ENCODE assay signal across 17 cellular contexts in the genomic region with DNA sequence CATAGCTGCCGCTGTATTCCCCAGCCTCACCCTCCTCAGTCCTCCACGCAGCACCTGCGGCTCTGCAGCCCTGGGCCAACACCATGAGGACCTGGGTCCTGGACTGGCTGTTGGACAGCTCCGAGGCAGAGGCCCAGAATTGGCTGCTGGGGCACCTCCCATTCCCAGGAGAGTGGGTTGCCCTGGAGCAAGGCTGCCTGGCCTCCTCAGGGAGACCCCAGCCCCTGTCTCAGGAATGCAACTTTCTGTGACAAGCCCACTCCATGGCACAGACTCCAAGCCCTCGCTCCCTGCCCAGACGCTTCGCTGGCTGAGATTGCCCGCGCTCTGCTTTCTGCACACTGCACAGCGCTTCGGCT. TPM values are rescaled to one million over a fixed set of nuclear protein-coding genes. Genes with fewer than 3 reads are reported as not detected.
DNase-seq lines count a peak whose midpoint lies in the region; ATAC-seq, FAIRE-seq and TF ChIP-seq lines count a peak whose summit lies in the region.
"Had no signal": no experiment of that assay in that cellular context is flagged by ENCODE, and none has a peak within 500 bp of the region (broad histone marks: within the 10 kb centered on the region; RNA-seq: fewer than 3 reads in every experiment).

No MANE protein-coding gene starts in this region.

- DNase-seq in activated CD8-positive, alpha-beta memory T cell treated with anti-CD3 and anti-CD28 coated beads, Interleukin-2, amount 10 ng/mL, durations not matched to agents 7 days and 5 days: peak; percentile 33
- DNase-seq in activated CD8-positive, alpha-beta memory T cell treated with anti-CD3 and anti-CD28 coated beads, Interleukin-2, amount 50 U/mL, for 4 hours: no peak
- DNase-seq in RWPE2 (ENCODE audit: low spot score) (no peak), esophagus squamous epithelium (lab: John Stamatoyannopoulos, UW) (no peak), posterior vena cava (ENCODE audit: low spot score) (peak; percentile 64), SIG-M5 (lab: John Stamatoyannopoulos, UW) (no peak), GM10248 (ENCODE audit: extremely low spot score) (no peak), kidney (no peak)
- DNase-seq: activated CD4-positive, CD25-positive, alpha-beta regulatory T cell treated with anti-CD3 and anti-CD28 coated beads, Interleukin-2, amount 50 U/mL, for 72 hours; NCI-H2227 treated with DMSO at 0.1 percent for 48 hours had no signal

- CTCF ChIA-PET in activated CD8-positive, alpha-beta memory T cell treated with anti-CD3 and anti-CD28 coated beads, Interleukin-2, amount 10 ng/mL, durations not matched to agents 7 days and 5 days (lab: Charles Lee): no interaction called here
- CTCF ChIA-PET in GM10248 (lab: Yijun Ruan, JAX): interaction anchor here (2.4 kb wide), 1 partner anchor 24 kb away, joined by 6 read pairs; no protein-coding TSS in a partner anchor

- intact Hi-C loops in esophagus squamous epithelium (cut with DNase I): no loop called here
- intact Hi-C loops in posterior vena cava (cut with DNase I): no loop called here
- intact Hi-C loops in kidney (cut with DNase I): no loop called here

- H3K4me1 Mint-ChIP-seq in activated CD8-positive, alpha-beta memory T cell treated with anti-CD3 and anti-CD28 coated beads, Interleukin-2, amount 10 ng/mL, durations not matched to agents 7 days and 5 days: no peaks in the 10 kb centered on the region

- no peak overlapping the region for H3K27ac Mint-ChIP-seq in activated CD8-positive, alpha-beta memory T cell treated with anti-CD3 and anti-CD28 coated beads, Interleukin-2, amount 10 ng/mL, durations not matched to agents 7 days and 5 days
- H3K27ac Mint-ChIP-seq: activated T-helper 2 cell treated with anti-CD3 and anti-CD28 coated beads, Interferon-gamma antibody, Interleukin-2, Interleukin-4, amounts not matched to agents 10 μg/mL and 5 μg/mL and 100 μg/mL, durations not matched to agents 14 hours and 24 hours and 36 hours; stimulated activated naive CD8-positive, alpha-beta T cell treated with anti-CD3 and anti-CD28 coated beads, Interleukin-15, Interleukin-2, amounts not matched to agents 100 ng/mL and 50 ng/mL, for 24 hours had no signal

- FAIRE-seq in kidney (lab: Jason Lieb, UNC): no peak
- FAIRE-seq: D721Med had no signal

- H3K4me3 ChIP-seq in RWPE2 (ENCODE audit: severe bottlenecking): no peak overlapping the region
- no peak overlapping the region for H3K4me3 ChIP-seq in esophagus squamous epithelium
- H3K4me3 ChIP-seq in kidney (ENCODE audit: low read length in 2 of 2): no peak overlapping the region
- H3K4me3 ChIP-seq: esophagus muscularis mucosa had no signal

- 20 to 33% methylated on average over 1 to 3 of the region's 11 CpGs for WGBS in esophagus squamous epithelium, 2 donors

- peaks cover 3% of the 10 kb centered on the region for H3K27me3 Mint-ChIP-seq in activated CD8-positive, alpha-beta memory T cell treated with anti-CD3 and anti-CD28 coated beads, Interleukin-2, amount 10 ng/mL, durations not matched to agents 7 days and 5 days

- peaks cover 23% of the 10 kb centered on the region for H3K4me1 ChIP-seq in RWPE2 (ENCODE audit: insufficient read depth, poor library complexity, severe bottlenecking)
- peaks cover 14 to 35% (median 22%) of the 10 kb centered on the region in 3 donors for H3K4me1 ChIP-seq in esophagus squamous epithelium
- H3K4me1 ChIP-seq in kidney (ENCODE audit: control insufficient read depth in 1 of 2, insufficient read depth in 1 of 2, low read depth in 1 of 2, low read length in 2 of 2): no peaks in the 10 kb centered on the region
- H3K4me1 ChIP-seq: parathyroid adenoma had no signal

- TF ChIP-seq POLR2A in esophagus squamous epithelium (IDR thresholded peaks at IDR 0.05): no peak

- H3K36me3 ChIP-seq in RWPE2 (ENCODE audit: low read depth) (no peaks in the 10 kb centered on the region), esophagus squamous epithelium (no peaks in the 10 kb centered on the region), kidney (ENCODE audit: control insufficient read depth in 1 of 2, insufficient read depth in 2 of 2, low read length in 2 of 2) (no peaks in the 10 kb centered on the region)
- H3K36me3 ChIP-seq: esophagus muscularis mucosa had no signal

- TF ChIP-seq CTCF in RWPE2 (IDR thresholded peaks at IDR 0.05; ENCODE audit: poor library complexity, severe bottlenecking) (no peak), esophagus squamous epithelium (IDR thresholded peaks at IDR 0.05) (no peak), GM10248 (IDR thresholded peaks at IDR 0.05; ENCODE audit: control extremely low read depth, extremely low read depth, low read depth, missing control alignments) (no peak), kidney (IDR thresholded peaks at IDR 0.05; ENCODE audit: borderline replicate concordance, extremely low read depth, insufficient read depth) (no peak)

- H3K9me3 Mint-ChIP-seq in activated CD8-positive, alpha-beta memory T cell treated with anti-CD3 and anti-CD28 coated beads, Interleukin-2, amount 10 ng/mL, durations not matched to agents 7 days and 5 days (ENCODE audit: low read depth): no peaks in the 10 kb centered on the region
- H3K9me3 Mint-ChIP-seq: activated T-helper 2 cell treated with anti-CD3 and anti-CD28 coated beads, Interferon-gamma antibody, Interleukin-2, Interleukin-4, amounts not matched to agents 10 μg/mL and 5 μg/mL and 100 μg/mL, durations not matched to agents 14 hours and 24 hours and 36 hours; stimulated activated naive CD8-positive, alpha-beta T cell treated with anti-CD3 and anti-CD28 coated beads, Interleukin-15, Interleukin-2, amounts not matched to agents 100 ng/mL and 50 ng/mL, for 24 hours had no signal

- ATAC-seq in activated CD8-positive, alpha-beta memory T cell treated with anti-CD3 and anti-CD28 coated beads, Interleukin-2, amount 10 ng/mL, durations not matched to agents 7 days and 5 days: no peak
- ATAC-seq in RWPE2 (ENCODE audit: low read depth): no peak

- H3K27me3 ChIP-seq in RWPE2 (ENCODE audit: insufficient read depth, poor library complexity, severe bottlenecking) (no peaks in the 10 kb centered on the region), esophagus squamous epithelium (peaks cover 0 to 27% (median 0%) of the 10 kb centered on the region in 4 donors)

- no peaks in the 10 kb centered on the region for H3K36me3 Mint-ChIP-seq in activated CD8-positive, alpha-beta memory T cell treated with anti-CD3 and anti-CD28 coated beads, Interleukin-2, amount 10 ng/mL, durations not matched to agents 7 days and 5 days

- no peak overlapping the region for H3K9ac ChIP-seq in kidney (ENCODE audit: low read length in 2 of 2)
- H3K9ac ChIP-seq: parathyroid adenoma had no signal

- no peaks in the 10 kb centered on the region for H3K9me3 ChIP-seq in RWPE2 (ENCODE audit: severe bottlenecking)
- H3K9me3 ChIP-seq in esophagus squamous epithelium: no peaks in the 10 kb centered on the region
- H3K9me3 ChIP-seq in kidney (ENCODE audit: control insufficient read depth in 1 of 2, low read length in 2 of 2): no peaks in the 10 kb centered on the region
- H3K9me3 ChIP-seq: esophagus muscularis mucosa had no signal

- POLR2A ChIA-PET in GM10248 (lab: Yijun Ruan, JAX): no interaction called here

- H3K27ac ChIP-seq in RWPE2 (ENCODE audit: poor library complexity, severe bottlenecking) (peak overlapping the region; percentile 97), esophagus squamous epithelium (peak overlapping the region in 3 of 4 donors; percentile 70 to 87 (median 78)), kidney (ENCODE audit: low read depth in 2 of 2, low read length in 2 of 2) (no peak overlapping the region)
- H3K27ac ChIP-seq: 22Rv1, esophagus muscularis mucosa, parathyroid adenoma had no signal

- H3K4me3 Mint-ChIP-seq in activated CD8-positive, alpha-beta memory T cell treated with anti-CD3 and anti-CD28 coated beads, Interleukin-2, amount 10 ng/mL, durations not matched to agents 7 days and 5 days: no peak overlapping the region
- H3K4me3 Mint-ChIP-seq: stimulated activated naive CD8-positive, alpha-beta T cell treated with anti-CD3 and anti-CD28 coated beads, Interleukin-15, Interleukin-2, amounts not matched to agents 100 ng/mL and 50 ng/mL, for 24 hours had no signal

RNA-seq across cellular contexts. Expression of a gene that starts 33.0 kb away (rescaled TPM):
- not detected for total RNA-seq in activated CD8-positive, alpha-beta memory T cell treated with anti-CD3 and anti-CD28 coated beads, Interleukin-2, amount 10 ng/mL, durations not matched to agents 7 days and 5 days
- total RNA-seq in esophagus squamous epithelium (1 to 10 TPM in 3 of 4 donors, under 1 TPM in 1; 0.62 to 6.7 (median 1.3) TPM), posterior vena cava (1 to 10 TPM; 5.0 to 5.1 TPM), kidney (2.5 TPM)
- polyA plus RNA-seq in kidney (ENCODE audit: insufficient read depth, low read depth, low replicate concordance): 3.1 TPM
- total RNA-seq: activated T-helper 2 cell treated with anti-CD3 and anti-CD28 coated beads, Interferon-gamma antibody, Interleukin-2, Interleukin-4, amounts not matched to agents 10 μg/mL and 5 μg/mL and 100 μg/mL, durations not matched to agents 14 hours and 24 hours and 36 hours; G401 had no signal

Comparison
In these comparisons a context has a peak if more than half of its experiments do, and no peak if none do; other contexts are left out.
1. DNase-seq: peak in activated CD8-positive, alpha-beta memory T cell treated with anti-CD3 and anti-CD28 coated beads, Interleukin-2, amount 10 ng/mL, durations not matched to agents 7 days and 5 days (single experiment) and posterior vena cava (single experiment); none in activated CD8-positive, alpha-beta memory T cell treated with anti-CD3 and anti-CD28 coated beads, Interleukin-2, amount 50 U/mL, for 4 hours (single experiment), RWPE2 (single experiment), esophagus squamous epithelium (single experiment), SIG-M5 (single experiment), GM10248 (single experiment) and kidney (single experiment).
2. H3K27ac ChIP-seq: peak in RWPE2 (single experiment) and esophagus squamous epithelium (3 of 4); none in kidney (0 of 2).